ENCODE assay signal across 12 cellular contexts in the genomic region with DNA sequence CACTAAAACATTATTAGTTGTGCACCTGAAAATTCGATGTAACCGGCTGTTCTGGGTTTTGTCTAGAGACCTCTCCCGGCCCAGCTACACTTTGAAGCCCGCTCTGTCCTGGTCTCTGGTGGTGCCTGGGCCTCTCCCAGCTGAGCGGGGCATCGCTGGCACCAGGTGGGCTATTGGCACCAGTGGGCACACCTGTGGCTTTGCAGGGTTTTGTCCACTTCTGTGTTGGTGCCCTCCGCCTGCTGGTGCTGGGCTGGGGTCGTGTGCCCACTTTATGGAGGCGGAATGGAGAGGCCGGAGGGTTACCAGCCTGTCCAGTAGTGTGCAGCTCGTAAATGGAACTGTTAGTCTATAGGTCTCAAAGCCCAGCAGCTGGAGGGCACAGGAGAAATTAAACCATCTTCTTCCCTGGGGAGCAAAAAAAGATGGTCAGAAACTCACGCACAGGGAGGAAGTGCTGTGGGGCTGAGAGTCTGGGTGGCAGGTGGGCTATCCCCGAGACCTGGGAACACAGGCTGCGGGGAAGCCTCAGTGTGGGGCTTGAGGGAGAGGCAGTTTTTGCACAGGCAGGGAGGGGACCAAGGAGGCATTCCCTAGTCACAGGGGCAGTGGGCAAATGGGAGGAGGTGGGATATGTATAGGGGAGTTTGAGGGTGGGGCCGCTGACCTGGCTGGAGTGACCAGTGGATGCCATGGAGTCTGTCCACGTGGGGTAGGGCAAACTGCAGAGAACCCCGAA. TPM values are rescaled to one million over a fixed set of nuclear protein-coding genes. Genes with fewer than 3 reads are reported as not detected.
A peak's percentile ranks its signal among the peaks of the same experiment; 100 is the strongest.
DNase-seq lines count a peak whose midpoint lies in the region; ATAC-seq and TF ChIP-seq lines count a peak whose summit lies in the region.
"Had no signal": no experiment of that assay in that cellular context is flagged by ENCODE, and none has a peak within 500 bp of the region (broad histone marks: within the 10 kb centered on the region; RNA-seq: fewer than 3 reads in every experiment).

No MANE protein-coding gene starts in this region.

- H3K14ac ChIP-seq in IMR-90 (replicated peaks; ENCODE audit: low read depth, low read length): peak overlapping the region; percentile 59
- peak overlapping the region; percentile 50 to 95 for H3K14ac ChIP-seq in mesenchymal stem cell (ENCODE audit: low read length in 2 of 2)

- peak overlapping the region; percentile 80 for H2BK5ac ChIP-seq in IMR-90 (ENCODE audit: low read depth, low read length, poor library complexity, severe bottlenecking)
- peak overlapping the region; percentile 98 for H2BK5ac ChIP-seq in mesenchymal stem cell (ENCODE audit: low read depth, low read length, poor library complexity, severe bottlenecking)

- dilution Hi-C loops in IMR-90 (cut with HindIII; ENCODE audit: low sequenced_read_pairs, unreplicated experiment): no loop called here
- dilution Hi-C loops in mammary epithelial cell (cut with HindIII; ENCODE audit: low sequenced_read_pairs): no loop called here

- H2AK5ac ChIP-seq in IMR-90 (ENCODE audit: low read depth, low read length) (peak overlapping the region; percentile 87), mesenchymal stem cell (ENCODE audit: low read length, severe bottlenecking) (peak overlapping the region; percentile 99)

- ATAC-seq in IMR-90 (ENCODE audit: low read depth) (no peak), GM18873 (IDR thresholded peaks at IDR 0.05; ENCODE audit: low FRiP score, unreplicated experiment) (no peak)

- H4K8ac ChIP-seq in IMR-90 (ENCODE audit: low read depth in 2 of 2, low read length in 2 of 2): peak overlapping the region; percentile 30 to 92
- H4K8ac ChIP-seq in mesenchymal stem cell (ENCODE audit: low read length): peak overlapping the region; percentile 81

- H3K23ac ChIP-seq in IMR-90 (ENCODE audit: low read depth, low read length): peak overlapping the region; percentile 39
- peak overlapping the region in 1 of 2 experiments; percentile 34 for H3K23ac ChIP-seq in mesenchymal stem cell (ENCODE audit: low read length in 2 of 2)

- peak overlapping the region; percentile 91 for H2BK20ac ChIP-seq in IMR-90 (ENCODE audit: low read depth, low read length)

- 96% methylated on average over 11 of the region's 17 CpGs; no CpG with 5 or more reads in 1 of the 2 experiments for WGBS in IMR-90 (ENCODE audit: extremely low coverage in 2 of 2, insufficient read length in 1 of 2), 2 experiments
- WGBS in mammary epithelial cell (ENCODE audit: low coverage, missing lambda C conversion rate): 95% methylated on average over 12 of the region's 17 CpGs
- 83% methylated on average over 17 of the region's 17 CpGs for WGBS in mesenchymal stem cell

- peak overlapping the region; percentile 83 for H2BK120ac ChIP-seq in IMR-90 (ENCODE audit: low read depth, low read length)
- peak overlapping the region; percentile 99 for H2BK120ac ChIP-seq in mesenchymal stem cell (ENCODE audit: low read depth, low read length)

- H4K20me1 ChIP-seq in IMR-90 (ENCODE audit: insufficient read depth, low read length) (peaks cover 90% of the 10 kb centered on the region), mammary epithelial cell (ENCODE audit: insufficient read depth, low read length) (peaks cover 3% of the 10 kb centered on the region)

- H3K27ac ChIP-seq in IMR-90 (ENCODE audit: insufficient read depth, low read length) (peak overlapping the region; percentile 85), mammary epithelial cell (ENCODE audit: insufficient read depth, low read depth, low read length) (peak overlapping the region; percentile 95), mesenchymal stem cell (ENCODE audit: low read length, poor library complexity, severe bottlenecking) (peak overlapping the region; percentile 99), subcutaneous abdominal adipose tissue (ENCODE audit: low read depth, low read length) (peak overlapping the region; percentile 74), WERI-Rb-1 (no peak overlapping the region)

- H2AFZ ChIP-seq in IMR-90 (replicated peaks; ENCODE audit: low read length, poor library complexity) (no peak overlapping the region), mammary epithelial cell (ENCODE audit: low read depth, low read length) (no peak overlapping the region), mesenchymal stem cell (ENCODE audit: low read depth, low read length) (no peak overlapping the region)

- BruUV-seq in IMR-90 (replicated peaks; lab: Mats Ljungman, UMichigan) (no TSS peak), mammary epithelial cell (replicated peaks; lab: Mats Ljungman, UMichigan) (no TSS peak)

- H2AK9ac ChIP-seq in IMR-90 (replicated peaks; ENCODE audit: low read depth, low read length, poor library complexity): peak overlapping the region; percentile 74

- TF ChIP-seq RAD21 in IMR-90 (IDR thresholded peaks at IDR 0.05; ENCODE audit: low read length): no peak

- no peaks in the 10 kb centered on the region for H3K27me3 ChIP-seq in IMR-90 (ENCODE audit: control insufficient read depth, insufficient read depth, low read length)
- no peaks in the 10 kb centered on the region for H3K27me3 ChIP-seq in mammary epithelial cell (ENCODE audit: insufficient read depth, low read length)
- no peaks in the 10 kb centered on the region for H3K27me3 ChIP-seq in mesenchymal stem cell (ENCODE audit: control insufficient read depth in 1 of 2, insufficient read depth in 1 of 2, low read length in 2 of 2)
- H3K27me3 ChIP-seq in subcutaneous abdominal adipose tissue (ENCODE audit: control insufficient read depth in 5 of 5, insufficient read depth in 4 of 5, low read length in 5 of 5): no peaks in the 10 kb centered on the region
- no peaks in the 10 kb centered on the region for H3K27me3 ChIP-seq in WERI-Rb-1 (ENCODE audit: insufficient read depth, low read depth, severe bottlenecking)

- no peak for TF ChIP-seq POLR2A in IMR-90 (IDR thresholded peaks at IDR 0.05; ENCODE audit: low read depth, low read length)

- H2BK15ac ChIP-seq in IMR-90 (ENCODE audit: low read depth, low read length) (peak overlapping the region; percentile 88; the same call in 2 of the 3 replicates), mesenchymal stem cell (ENCODE audit: low read depth, poor library complexity, severe bottlenecking) (peak overlapping the region; percentile 56)

- peak overlapping the region; percentile 47 for H4K5ac ChIP-seq in IMR-90 (ENCODE audit: low read depth, low read length)

- peak overlapping the region; percentile 40; the same call in 1 of the 2 replicates for H3K4me2 ChIP-seq in IMR-90 (ENCODE audit: low read depth, low read length)
- peak overlapping the region; percentile 68 for H3K4me2 ChIP-seq in mammary epithelial cell (ENCODE audit: insufficient read depth, low read depth, low read length)
- H3K4me2 ChIP-seq in mesenchymal stem cell (ENCODE audit: low read length, poor library complexity, severe bottlenecking): peak overlapping the region; percentile 61

- peaks cover 57% of the 10 kb centered on the region for H3K4me1 ChIP-seq in IMR-90 (ENCODE audit: control insufficient read depth, insufficient read depth, low read length)
- peaks cover 48% of the 10 kb centered on the region for H3K4me1 ChIP-seq in mammary epithelial cell (ENCODE audit: insufficient read depth, low read length)
- H3K4me1 ChIP-seq in mesenchymal stem cell (ENCODE audit: control insufficient read depth, insufficient read depth, low read depth, low read length): peaks cover 63% of the 10 kb centered on the region
- peaks cover 6 to 74% (median 37%) of the 10 kb centered on the region in 5 donors for H3K4me1 ChIP-seq in subcutaneous abdominal adipose tissue (ENCODE audit: control insufficient read depth in 5 of 5, insufficient read depth in 5 of 5, low read length in 5 of 5)

- H3K79me1 ChIP-seq in IMR-90 (ENCODE audit: low read depth in 1 of 2, low read length in 2 of 2) (peaks cover 0 to 89% of the 10 kb centered on the region in 2 experiments), mesenchymal stem cell (replicated peaks; ENCODE audit: low read length, poor library complexity, severe bottlenecking) (no peaks in the 10 kb centered on the region)

- no peak for TF ChIP-seq CTCF in IMR-90 (conservative IDR thresholded peaks at IDR 0.05; ENCODE audit: low read depth, low read length)
- TF ChIP-seq CTCF in mammary epithelial cell (conservative IDR thresholded peaks at IDR 0.05 in 1 of 2, IDR thresholded peaks at IDR 0.05 in 1 of 2; ENCODE audit: extremely low read depth in 1 of 2, insufficient read depth in 1 of 2, low read depth in 1 of 2, low read length in 2 of 2): no peak
- no peak for TF ChIP-seq CTCF in WERI-Rb-1 (IDR thresholded peaks at IDR 0.05; ENCODE audit: low read depth, low read length)

- H4K91ac ChIP-seq in IMR-90 (ENCODE audit: insufficient read depth, low read depth, low read length): peak overlapping the region; percentile 89
- peak overlapping the region; percentile 98 for H4K91ac ChIP-seq in mesenchymal stem cell (ENCODE audit: low read length)

- no peaks in the 10 kb centered on the region for H3K27me3 Mint-ChIP-seq in T-helper 2 cell treated with Interferon-gamma antibody and Interleukin-4, amounts not matched to agents 5 μg/mL and 100 μg/mL, for 36 hours (ENCODE audit: low read depth)

- H3K36me3 Mint-ChIP-seq in T-helper 2 cell treated with Interferon-gamma antibody and Interleukin-4, amounts not matched to agents 5 μg/mL and 100 μg/mL, for 36 hours (ENCODE audit: low read depth): no peaks in the 10 kb centered on the region

- H3K4ac ChIP-seq in IMR-90 (ENCODE audit: low read depth, low read length) (peak overlapping the region; percentile 91), mesenchymal stem cell (ENCODE audit: low read depth in 1 of 2, low read length in 2 of 2) (peak overlapping the region; percentile 89 to 96)

- H3K36me3 ChIP-seq in IMR-90 (ENCODE audit: control insufficient read depth, insufficient read depth, low read length): peaks cover 29% of the 10 kb centered on the region
- H3K36me3 ChIP-seq in mammary epithelial cell (ENCODE audit: insufficient read depth, low read length): no peaks in the 10 kb centered on the region
- H3K36me3 ChIP-seq in mesenchymal stem cell (ENCODE audit: control insufficient read depth in 1 of 2, insufficient read depth in 2 of 2, low read depth in 1 of 2, low read length in 2 of 2): peaks cover 33 to 48% of the 10 kb centered on the region in 2 experiments
- peaks cover 0 to 3% (median 0%) of the 10 kb centered on the region in 5 donors for H3K36me3 ChIP-seq in subcutaneous abdominal adipose tissue (ENCODE audit: control insufficient read depth in 5 of 5, insufficient read depth in 5 of 5, low read length in 5 of 5)
- H3K36me3 ChIP-seq in WERI-Rb-1: peaks cover 41% of the 10 kb centered on the region

- intact Hi-C loops in IMR-90 (cut with micrococcal nuclease) (loop anchor here (5.0 to 10.0 kb wide), 4 partner anchors 100 to 537 kb away; no protein-coding TSS in a partner anchor), mammary epithelial cell (cut with micrococcal nuclease) (no loop called here)

- H3K9me3 ChIP-seq in IMR-90 (ENCODE audit: control insufficient read depth, insufficient read depth, low read length) (no peaks in the 10 kb centered on the region; the same call in 1 of the 2 replicates), mammary epithelial cell (replicated peaks; ENCODE audit: insufficient read depth, low read length) (peaks cover 6% of the 10 kb centered on the region), mesenchymal stem cell (ENCODE audit: control insufficient read depth, low read length) (no peaks in the 10 kb centered on the region), subcutaneous abdominal adipose tissue (ENCODE audit: control insufficient read depth in 5 of 5, low read length in 5 of 5) (peaks cover 0 to 3% (median 0%) of the 10 kb centered on the region in 5 donors), WERI-Rb-1 (ENCODE audit: severe bottlenecking) (peaks cover 5% of the 10 kb centered on the region)

- DNase-seq in IMR-90 (no peak), mammary epithelial cell (no peak), mesenchymal stem cell (no peak), WERI-Rb-1 (no peak)
- no peak for DNase-seq in T-helper 2 cell treated with Interferon-gamma antibody and Interleukin-4, amounts not matched to agents 5 μg/mL and 100 μg/mL, for 36 hours (ENCODE audit: low spot score)
- no peak for DNase-seq in activated CD4-positive, alpha-beta T cell treated with anti-CD3 and anti-CD28 coated beads for 1 hour
- DNase-seq: activated T-cell treated with anti-CD3 and anti-CD28 coated beads, Interleukin-2, amount 50 U/mL, for 24 hours; DND-41; MM.1S had no signal

- POLR2A ChIA-PET in IMR-90 (lab: Charles Lee; ENCODE audit: unreplicated experiment): interaction anchor here (0.5 kb wide), 1 partner anchor 27 kb away, joined by 6 read pairs; no protein-coding TSS in a partner anchor

- H3K9me1 ChIP-seq in IMR-90 (ENCODE audit: insufficient read depth, low read length): peaks cover 56% of the 10 kb centered on the region

- H3K56ac ChIP-seq in IMR-90 (ENCODE audit: extremely low read depth, insufficient read depth, low read length): peak overlapping the region; percentile 76

- peak overlapping the region; percentile 94 to 99 for H2BK12ac ChIP-seq in mesenchymal stem cell (ENCODE audit: low read length in 2 of 2)

- CTCF ChIA-PET in IMR-90 (lab: Yijun Ruan, JAX) (interaction anchor here (0.9 kb wide), 2 partner anchors 9 to 10 kb away, joined by 3 to 4 read pairs; no protein-coding TSS in a partner anchor), mammary epithelial cell (lab: Charles Lee; ENCODE audit: low non-redundant PET) (no interaction called here)

- peak overlapping the region; percentile 23 for H3K9ac ChIP-seq in IMR-90 (ENCODE audit: low read depth, low read length)
- H3K9ac ChIP-seq in mammary epithelial cell (ENCODE audit: insufficient read depth, low read length): peak overlapping the region; percentile 73
- H3K9ac ChIP-seq in mesenchymal stem cell (ENCODE audit: low read length): peak overlapping the region; percentile 77
- no peak overlapping the region for H3K9ac ChIP-seq in subcutaneous abdominal adipose tissue (ENCODE audit: low read length in 5 of 5)

- no peaks in the 10 kb centered on the region for H3K4me1 Mint-ChIP-seq in T-helper 2 cell treated with Interferon-gamma antibody and Interleukin-4, amounts not matched to agents 5 μg/mL and 100 μg/mL, for 36 hours (ENCODE audit: low read depth)
- H3K4me1 Mint-ChIP-seq: central memory CD8-positive, alpha-beta T cell had no signal

- in situ Hi-C loops in IMR-90 (cut with MboI; ENCODE audit: low sequenced_read_pairs) (no loop called here), mammary epithelial cell (cut with MboI; ENCODE audit: low sequenced_read_pairs in 2 of 2) (no loop called here)

- H3K18ac ChIP-seq in IMR-90 (ENCODE audit: low read depth, low read length) (peak overlapping the region; percentile 60), mesenchymal stem cell (ENCODE audit: low read depth in 1 of 2, low read length in 2 of 2) (peak overlapping the region; percentile 88 to 90)

- peaks cover 92% of the 10 kb centered on the region for H3K79me2 ChIP-seq in mammary epithelial cell (ENCODE audit: insufficient read depth, low read length)

- peaks cover 9% of the 10 kb centered on the region for H3K9me3 Mint-ChIP-seq in T-helper 2 cell treated with Interferon-gamma antibody and Interleukin-4, amounts not matched to agents 5 μg/mL and 100 μg/mL, for 36 hours
- H3K9me3 Mint-ChIP-seq: central memory CD8-positive, alpha-beta T cell had no signal

- H3K27ac Mint-ChIP-seq in T-helper 2 cell treated with Interferon-gamma antibody and Interleukin-4, amounts not matched to agents 5 μg/mL and 100 μg/mL, for 36 hours: no peak overlapping the region
- H3K27ac Mint-ChIP-seq: activated T-cell treated with anti-CD3 and anti-CD28 coated beads, Interleukin-2, amount 50 U/mL, for 24 hours had no signal

- H3K4me3 Mint-ChIP-seq in T-helper 2 cell treated with Interferon-gamma antibody and Interleukin-4, amounts not matched to agents 5 μg/mL and 100 μg/mL, for 36 hours: no peak overlapping the region
- H3K4me3 Mint-ChIP-seq: activated T-cell treated with anti-CD3 and anti-CD28 coated beads, Interleukin-2, amount 50 U/mL, for 24 hours; central memory CD8-positive, alpha-beta T cell had no signal

- H3K4me3 ChIP-seq in IMR-90 (ENCODE audit: insufficient read depth, low read depth, low read length) (no peak overlapping the region), mammary epithelial cell (replicated peaks in 1 of 3; ENCODE audit: insufficient read depth in 1 of 3, low read depth in 2 of 3, low read length in 3 of 3) (peak overlapping the region in 2 of 3 experiments; percentile 4 to 15), mesenchymal stem cell (ENCODE audit: insufficient read depth in 1 of 2, low read depth in 1 of 2, low read length in 2 of 2) (peak overlapping the region in 1 of 2 experiments; percentile 22), subcutaneous abdominal adipose tissue (ENCODE audit: low read depth in 1 of 5, low read length in 5 of 5) (peak overlapping the region in 1 of 5 donors; percentile 37), WERI-Rb-1 (ENCODE audit: low read depth, low read length) (no peak overlapping the region)

RNA-seq across cellular contexts. Expression of a gene that starts 30.4 kb away (rescaled TPM):
- total RNA-seq in IMR-90 (2012; rRNA removed) (112 and 122 TPM in 2 replicates), mammary epithelial cell (10 to 100 TPM; 54.6 to 63.0 TPM)
- polyA plus RNA-seq in IMR-90 (2012; rRNA removed) (101 and 104 TPM in 2 replicates), mammary epithelial cell (36.8 TPM)
- polyA plus RNA-seq in IMR-90 (2012; cell fraction: cytosol; rRNA removed): 62.6 and 79.6 TPM in 2 replicates
- polyA plus RNA-seq in IMR-90 (2012; cell fraction: nucleus; rRNA removed; ENCODE audit: low replicate concordance): 63.9 and 105 TPM in 2 replicates
- polyA minus RNA-seq in mammary epithelial cell: 66.1 TPM
- 48.8 TPM for polyA plus RNA-seq in mesenchymal stem cell (2013, experiment 1 of 2)
- polyA plus RNA-seq in mesenchymal stem cell (2013, experiment 2 of 2): 47.7 TPM

Comparison
In these comparisons a context has a peak if more than half of its experiments do, and no peak if none do; other contexts are left out.
1. H3K4me3 ChIP-seq: peak in mammary epithelial cell (2 of 3); none in IMR-90 (single experiment) and WERI-Rb-1 (single experiment).
2. H3K9ac ChIP-seq: peak in IMR-90 (single experiment), mammary epithelial cell (single experiment) and mesenchymal stem cell (single experiment); none in subcutaneous abdominal adipose tissue (0 of 5).
3. Peak in every context shown above with its lines, with median percentiles within 50 percentile points of each other: H3K4me2 ChIP-seq.